In the genomic region with DNA sequence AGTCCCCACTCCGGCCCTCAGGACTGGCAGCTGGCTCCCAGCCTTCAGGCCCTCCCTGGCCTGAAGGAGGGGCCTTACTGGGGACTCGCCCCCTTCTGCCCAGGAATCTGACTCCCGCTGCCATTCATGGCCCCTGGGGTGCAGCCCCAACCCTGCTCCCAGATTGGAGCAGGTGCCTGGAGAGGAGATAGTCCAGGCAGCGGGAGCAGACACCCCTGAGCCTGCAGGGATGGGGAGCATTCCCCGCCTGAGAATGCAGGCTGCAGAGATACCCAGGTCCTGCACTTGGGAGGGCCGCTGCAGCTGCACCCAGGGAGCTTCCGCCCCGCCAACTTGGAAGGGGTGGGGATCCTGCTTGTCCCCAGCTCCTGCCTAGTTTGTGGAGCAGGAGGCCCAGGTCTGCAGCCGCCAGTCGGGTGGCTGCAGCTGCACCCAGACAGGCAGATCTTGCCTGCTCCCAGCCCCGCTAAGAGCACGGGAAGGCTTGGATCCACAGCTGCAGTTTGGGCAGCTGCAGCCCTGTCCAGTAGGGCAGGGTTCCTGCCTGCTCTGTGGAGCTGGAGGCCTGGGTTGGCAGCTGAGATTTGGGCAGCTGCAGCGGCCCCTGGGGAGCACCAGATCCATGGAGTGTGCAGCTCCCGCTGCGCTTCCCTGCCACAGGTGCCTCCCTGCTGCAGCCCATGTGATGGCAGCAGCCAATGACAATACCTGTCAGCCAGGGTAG, we compare ENCODE assay signal across 10 cellular contexts. TPM values are rescaled to one million over a fixed set of nuclear protein-coding genes. Genes with fewer than 3 reads are reported as not detected.
DNase-seq lines count a peak whose midpoint lies in the region; ATAC-seq lines count a peak whose summit lies in the region.
"Had no signal": no experiment of that assay in that cellular context is flagged by ENCODE, and none has a peak within 500 bp of the region (broad histone marks: within the 10 kb centered on the region; RNA-seq: fewer than 3 reads in every experiment).

No MANE protein-coding gene starts in this region.

- peaks cover 8% of the 10 kb centered on the region for H3K36me3 Mint-ChIP-seq in activated CD4-positive, alpha-beta memory T cell treated with anti-CD3 and anti-CD28 coated beads for 36 hours
- peaks cover 6% of the 10 kb centered on the region for H3K36me3 Mint-ChIP-seq in activated CD4-positive, alpha-beta memory T cell treated with anti-CD3 and anti-CD28 coated beads, Interleukin-2, amount 10 ng/mL, durations not matched to agents 7 days and 5 days (ENCODE audit: low read depth)
- no peaks in the 10 kb centered on the region for H3K36me3 Mint-ChIP-seq in activated naive CD8-positive, alpha-beta T cell

- ATAC-seq in HG02973 (IDR thresholded peaks at IDR 0.05; ENCODE audit: unreplicated experiment) = no peak
- ATAC-seq in HG03378 (IDR thresholded peaks at IDR 0.05; ENCODE audit: unreplicated experiment) = no peak
- ATAC-seq in HG02678 (IDR thresholded peaks at IDR 0.05; ENCODE audit: unreplicated experiment) = no peak

- no peaks in the 10 kb centered on the region for H3K27me3 Mint-ChIP-seq in activated CD4-positive, alpha-beta memory T cell treated with anti-CD3 and anti-CD28 coated beads for 36 hours
- H3K27me3 Mint-ChIP-seq in activated CD4-positive, alpha-beta memory T cell treated with anti-CD3 and anti-CD28 coated beads, Interleukin-2, amount 10 ng/mL, durations not matched to agents 7 days and 5 days = no peaks in the 10 kb centered on the region
- no peaks in the 10 kb centered on the region for H3K27me3 Mint-ChIP-seq in activated naive CD8-positive, alpha-beta T cell

- H3K4me1 Mint-ChIP-seq in activated CD4-positive, alpha-beta memory T cell treated with anti-CD3 and anti-CD28 coated beads for 36 hours (ENCODE audit: low read depth) = peaks cover 16% of the 10 kb centered on the region
- peaks cover 4% of the 10 kb centered on the region for H3K4me1 Mint-ChIP-seq in activated CD4-positive, alpha-beta memory T cell treated with anti-CD3 and anti-CD28 coated beads, Interleukin-2, amount 10 ng/mL, durations not matched to agents 7 days and 5 days
- H3K4me1 Mint-ChIP-seq in activated naive CD8-positive, alpha-beta T cell (ENCODE audit: low read depth) = peaks cover 81% of the 10 kb centered on the region

- H3K27ac Mint-ChIP-seq in activated CD4-positive, alpha-beta memory T cell treated with anti-CD3 and anti-CD28 coated beads for 36 hours = no peak overlapping the region
- no peak overlapping the region for H3K27ac Mint-ChIP-seq in activated CD4-positive, alpha-beta memory T cell treated with anti-CD3 and anti-CD28 coated beads, Interleukin-2, amount 10 ng/mL, durations not matched to agents 7 days and 5 days
- peak overlapping the region; percentile 22 for H3K27ac Mint-ChIP-seq in activated naive CD8-positive, alpha-beta T cell

- POLR2A ChIA-PET in activated CD4-positive, alpha-beta memory T cell treated with anti-CD3 and anti-CD28 coated beads for 36 hours (lab: Charles Lee) = interaction anchor here (1.2 kb wide), 1 partner anchor 18 kb away, joined by 3 read pairs; no protein-coding TSS in a partner anchor
- POLR2A ChIA-PET in activated CD4-positive, alpha-beta memory T cell treated with anti-CD3 and anti-CD28 coated beads, Interleukin-2, amount 10 ng/mL, durations not matched to agents 7 days and 5 days (lab: Charles Lee) = no interaction called here

- CTCF ChIA-PET in activated CD4-positive, alpha-beta memory T cell treated with anti-CD3 and anti-CD28 coated beads for 36 hours (lab: Charles Lee) = interaction anchor here (1.3 to 1.7 kb wide), 3 partner anchors 29 to 360 kb away, joined by 3 to 6 read pairs (median 4); no protein-coding TSS in a partner anchor
- CTCF ChIA-PET in activated CD4-positive, alpha-beta memory T cell treated with anti-CD3 and anti-CD28 coated beads, Interleukin-2, amount 10 ng/mL, durations not matched to agents 7 days and 5 days (lab: Charles Lee) = no interaction called here

- H3K9me3 Mint-ChIP-seq in activated CD4-positive, alpha-beta memory T cell treated with anti-CD3 and anti-CD28 coated beads for 36 hours = peaks cover 4% of the 10 kb centered on the region
- no peaks in the 10 kb centered on the region for H3K9me3 Mint-ChIP-seq in activated CD4-positive, alpha-beta memory T cell treated with anti-CD3 and anti-CD28 coated beads, Interleukin-2, amount 10 ng/mL, durations not matched to agents 7 days and 5 days
- H3K9me3 Mint-ChIP-seq in activated naive CD8-positive, alpha-beta T cell (ENCODE audit: low read depth) = no peaks in the 10 kb centered on the region

- DNase-seq in activated CD4-positive, alpha-beta memory T cell treated with anti-CD3 and anti-CD28 coated beads for 36 hours = no peak
- DNase-seq in activated CD4-positive, alpha-beta memory T cell treated with anti-CD3 and anti-CD28 coated beads, Interleukin-2, amount 10 ng/mL, durations not matched to agents 7 days and 5 days = no peak
- DNase-seq in NCI-H146 treated with DMSO at 0.1 percent for 48 hours (lab: John Stamatoyannopoulos, UW; ENCODE audit: unreplicated experiment) (peak; percentile 71), retina (peak; percentile 40)
- DNase-seq: MV-4-11, substantia nigra had no signal

- H3K4me3 Mint-ChIP-seq in activated CD4-positive, alpha-beta memory T cell treated with anti-CD3 and anti-CD28 coated beads for 36 hours = peak overlapping the region; percentile 62
- no peak overlapping the region for H3K4me3 Mint-ChIP-seq in activated CD4-positive, alpha-beta memory T cell treated with anti-CD3 and anti-CD28 coated beads, Interleukin-2, amount 10 ng/mL, durations not matched to agents 7 days and 5 days
- H3K4me3 Mint-ChIP-seq in activated naive CD8-positive, alpha-beta T cell = peak overlapping the region; percentile 58

- intact Hi-C loops in activated CD4-positive, alpha-beta memory T cell treated with anti-CD3 and anti-CD28 coated beads for 36 hours (cut with micrococcal nuclease) = no loop called here

RNA-seq across cellular contexts. Expression of a gene that starts 5.2 kb away (rescaled TPM):
- total RNA-seq in activated CD4-positive, alpha-beta memory T cell treated with anti-CD3 and anti-CD28 coated beads for 36 hours = not detected
- total RNA-seq in activated CD4-positive, alpha-beta memory T cell treated with anti-CD3 and anti-CD28 coated beads, Interleukin-2, amount 10 ng/mL, durations not matched to agents 7 days and 5 days = not detected

RNA-seq across cellular contexts. Expression of a gene that starts 54.7 kb away (rescaled TPM):
- total RNA-seq in activated CD4-positive, alpha-beta memory T cell treated with anti-CD3 and anti-CD28 coated beads for 36 hours = 10 to 100 TPM; 80.3 to 81.3 TPM
- total RNA-seq in activated CD4-positive, alpha-beta memory T cell treated with anti-CD3 and anti-CD28 coated beads, Interleukin-2, amount 10 ng/mL, durations not matched to agents 7 days and 5 days = 10 to 100 TPM; 73.5 to 76.6 TPM

Comparison
In these comparisons a context has a peak if more than half of its experiments do, and no peak if none do; other contexts are left out.
1. DNase-seq: peak in NCI-H146 treated with DMSO at 0.1 percent for 48 hours (single experiment) and retina (single experiment); none in activated CD4-positive, alpha-beta memory T cell treated with anti-CD3 and anti-CD28 coated beads for 36 hours (single experiment) and activated CD4-positive, alpha-beta memory T cell treated with anti-CD3 and anti-CD28 coated beads, Interleukin-2, amount 10 ng/mL, durations not matched to agents 7 days and 5 days (single experiment).